ENCODE assay signal across 25 cellular contexts in the genomic region with DNA sequence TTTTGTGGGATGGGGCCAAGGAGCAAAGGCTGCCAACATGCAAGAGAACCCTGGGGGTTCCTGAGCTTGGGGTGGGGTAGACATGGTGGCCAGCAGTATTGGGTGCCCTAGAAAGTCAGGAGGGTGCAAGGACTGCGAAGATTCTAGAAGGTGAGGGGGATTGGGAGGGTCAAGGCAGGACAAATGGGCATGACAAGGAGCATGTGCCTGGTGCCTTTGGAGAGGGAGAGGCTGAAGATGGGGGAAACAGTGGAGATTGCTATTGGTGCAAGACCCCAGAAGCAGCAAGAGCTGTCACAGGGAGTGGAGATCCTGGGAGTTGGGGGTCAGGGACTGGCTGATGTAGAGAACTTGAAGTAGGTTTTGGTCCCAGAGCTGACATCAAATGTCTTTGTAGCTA. TPM values are rescaled to one million over a fixed set of nuclear protein-coding genes. Genes with fewer than 3 reads are reported as not detected.
A peak's percentile ranks its signal among the peaks of the same experiment; 100 is the strongest.
DNase-seq lines count a peak whose midpoint lies in the region; ATAC-seq and TF ChIP-seq lines count a peak whose summit lies in the region.
"Had no signal": no experiment of that assay in that cellular context is flagged by ENCODE, and none has a peak within 500 bp of the region (broad histone marks: within the 10 kb centered on the region; RNA-seq: fewer than 3 reads in every experiment).

No MANE protein-coding gene starts in this region.

- TF ChIP-seq CTCF in OCI-LY7 (conservative IDR thresholded peaks at IDR 0.05; ENCODE audit: low read length), result no peak
- TF ChIP-seq CTCF in coronary artery (IDR thresholded peaks at IDR 0.05), result no peak
- no peak for TF ChIP-seq CTCF in neural progenitor cell (IDR thresholded peaks at IDR 0.05)

- no peak overlapping the region for H3K4me3 Mint-ChIP-seq in activated naive CD4-positive, alpha-beta T cell treated with anti-CD3 and anti-CD28 coated beads, Interleukin-2, amount 10 ng/mL, durations not matched to agents 7 days and 5 days
- H3K4me3 Mint-ChIP-seq in stimulated activated naive B cell treated with anti-CD40 and anti-IgM and Interleukin-4, amounts not matched to agents 10 μg/mL and 1 μg/mL and 100 μg/mL, for 72 hours, result no peak overlapping the region
- H3K4me3 Mint-ChIP-seq in neural progenitor cell, result no peak overlapping the region
- H3K4me3 Mint-ChIP-seq: activated CD4-positive, alpha-beta memory T cell treated with anti-CD3 and anti-CD28 coated beads for 36 hours; activated T-cell treated with anti-CD3 and anti-CD28 coated beads, Interleukin-2, amount 50 U/mL, for 4 hours had no signal

- H3K4me3 ChIP-seq in OCI-LY7 (ENCODE audit: low read depth, low read length, poor library complexity, severe bottlenecking) (no peak overlapping the region), coronary artery (no peak overlapping the region), neural progenitor cell (no peak overlapping the region)
- H3K4me3 ChIP-seq: adrenal gland, GM23248, mucosa of descending colon, suprapubic skin, vagina had no signal

- POLR2A ChIA-PET in OCI-LY7 (lab: Charles Lee), result interaction anchor here (1.4 kb wide), 1 partner anchor 22 kb away, joined by 6 read pairs; no protein-coding TSS in a partner anchor

- H3K27me3 Mint-ChIP-seq in activated naive CD4-positive, alpha-beta T cell treated with anti-CD3 and anti-CD28 coated beads, Interleukin-2, amount 10 ng/mL, durations not matched to agents 7 days and 5 days, result no peaks in the 10 kb centered on the region
- no peaks in the 10 kb centered on the region for H3K27me3 Mint-ChIP-seq in stimulated activated naive B cell treated with anti-CD40 and anti-IgM and Interleukin-4, amounts not matched to agents 10 μg/mL and 1 μg/mL and 100 μg/mL, for 72 hours
- H3K27me3 Mint-ChIP-seq in neural progenitor cell (ENCODE audit: insufficient read depth, low read depth), result no peaks in the 10 kb centered on the region
- H3K27me3 Mint-ChIP-seq: activated CD4-positive, alpha-beta memory T cell treated with anti-CD3 and anti-CD28 coated beads for 36 hours had no signal

- CTCF ChIA-PET in activated naive CD4-positive, alpha-beta T cell treated with anti-CD3 and anti-CD28 coated beads, Interleukin-2, amount 10 ng/mL, durations not matched to agents 7 days and 5 days (lab: Charles Lee), result no interaction called here
- CTCF ChIA-PET in OCI-LY7 (lab: Charles Lee; ENCODE audit: unreplicated experiment), result no interaction called here

- DNase-seq in activated naive CD4-positive, alpha-beta T cell treated with anti-CD3 and anti-CD28 coated beads, Interleukin-2, amount 10 ng/mL, durations not matched to agents 7 days and 5 days, result no peak
- DNase-seq in activated naive CD4-positive, alpha-beta T cell treated with Interleukin-2 at 50 U/mL for 16 hours, result no peak
- DNase-seq in OCI-LY7 (ENCODE audit: low spot score), result no peak
- DNase-seq in coronary artery (ENCODE audit: low spot score), result no peak
- DNase-seq in stimulated activated naive B cell treated with anti-CD40 and anti-IgM and Interleukin-4, amounts not matched to agents 10 μg/mL and 1 μg/mL and 100 μg/mL, for 72 hours, result no peak
- no peak for DNase-seq in neural progenitor cell (ENCODE audit: low spot score)
- no peak for DNase-seq in nucleus accumbens (lab: John Stamatoyannopoulos, UW)
- DNase-seq in mesenteric fat pad (ENCODE audit: low spot score), result no peak
- DNase-seq: activated CD4-positive, alpha-beta memory T cell treated with anti-CD3 and anti-CD28 coated beads for 36 hours; activated T-cell treated with anti-CD3 and anti-CD28 coated beads, Interleukin-2, amount 50 U/mL, for 4 hours; central memory CD4-positive, alpha-beta T cell; DMS153; GM23248; hypothalamus; mucosa of descending colon; NCI-H146; NCI-H82; retina; Right ventricle myocardium superior; SW 1271 had no signal

- H3K4me1 ChIP-seq in OCI-LY7 (ENCODE audit: insufficient read depth, low read length, poor library complexity, severe bottlenecking) (peaks cover 59% of the 10 kb centered on the region), neural progenitor cell (peaks cover 78% of the 10 kb centered on the region)

- H4K20me1 ChIP-seq in OCI-LY7 (ENCODE audit: insufficient read depth, low read length) (peaks cover 86% of the 10 kb centered on the region), neural progenitor cell (ENCODE audit: low read depth) (peaks cover 100% of the 10 kb centered on the region)

- peaks cover 25% of the 10 kb centered on the region for H3F3A ChIP-seq in neural progenitor cell (ENCODE audit: low read depth)

- H3K4me2 ChIP-seq in OCI-LY7 (ENCODE audit: low read length), result peak overlapping the region; percentile 92; the same call in 1 of the 2 replicates
- H3K4me2 ChIP-seq in neural progenitor cell, result no peak overlapping the region

- BruUV-seq in OCI-LY7 (replicated peaks; lab: Mats Ljungman, UMichigan), result no TSS peak

- H3K4me1 Mint-ChIP-seq in activated naive CD4-positive, alpha-beta T cell treated with anti-CD3 and anti-CD28 coated beads, Interleukin-2, amount 10 ng/mL, durations not matched to agents 7 days and 5 days, result peaks cover 82% of the 10 kb centered on the region
- peaks cover 60 to 93% of the 10 kb centered on the region in 2 donors for H3K4me1 Mint-ChIP-seq in stimulated activated naive B cell treated with anti-CD40 and anti-IgM and Interleukin-4, amounts not matched to agents 10 μg/mL and 1 μg/mL and 100 μg/mL, for 72 hours
- H3K4me1 Mint-ChIP-seq in neural progenitor cell, result peaks cover 19% of the 10 kb centered on the region

- no peak overlapping the region for H3K27ac ChIP-seq in OCI-LY7 (ENCODE audit: low read depth, low read length, poor library complexity, severe bottlenecking)
- peak overlapping the region; percentile 54 to 85 for H3K27ac ChIP-seq in coronary artery
- no peak overlapping the region for H3K27ac ChIP-seq in neural progenitor cell
- H3K27ac ChIP-seq: adrenal gland, GM23248, suprapubic skin, vagina had no signal

- peak overlapping the region; percentile 8 for H3K27ac Mint-ChIP-seq in activated naive CD4-positive, alpha-beta T cell treated with anti-CD3 and anti-CD28 coated beads, Interleukin-2, amount 10 ng/mL, durations not matched to agents 7 days and 5 days
- H3K27ac Mint-ChIP-seq in stimulated activated naive B cell treated with anti-CD40 and anti-IgM and Interleukin-4, amounts not matched to agents 10 μg/mL and 1 μg/mL and 100 μg/mL, for 72 hours, result peak overlapping the region; percentile 48
- no peak overlapping the region for H3K27ac Mint-ChIP-seq in neural progenitor cell

- intact Hi-C loops in OCI-LY7 (cut with micrococcal nuclease; ENCODE audit: unreplicated experiment), result no loop called here

- H3K27me3 ChIP-seq in neural progenitor cell, result no peaks in the 10 kb centered on the region
- H3K27me3 ChIP-seq: adrenal gland, suprapubic skin, vagina had no signal

- peaks cover 2% of the 10 kb centered on the region for H3K9me3 Mint-ChIP-seq in activated naive CD4-positive, alpha-beta T cell treated with anti-CD3 and anti-CD28 coated beads, Interleukin-2, amount 10 ng/mL, durations not matched to agents 7 days and 5 days
- H3K9me3 Mint-ChIP-seq in stimulated activated naive B cell treated with anti-CD40 and anti-IgM and Interleukin-4, amounts not matched to agents 10 μg/mL and 1 μg/mL and 100 μg/mL, for 72 hours, result no peaks in the 10 kb centered on the region
- H3K9me3 Mint-ChIP-seq in neural progenitor cell, result peaks cover 9% of the 10 kb centered on the region
- H3K9me3 Mint-ChIP-seq: activated CD4-positive, alpha-beta memory T cell treated with anti-CD3 and anti-CD28 coated beads for 36 hours; activated T-cell treated with anti-CD3 and anti-CD28 coated beads, Interleukin-2, amount 50 U/mL, for 4 hours; CD14-positive monocyte had no signal

- H2AFZ ChIP-seq in OCI-LY7 (ENCODE audit: low read length) (no peak overlapping the region), neural progenitor cell (replicated peaks) (no peak overlapping the region)
- H2AFZ ChIP-seq: GM23248 had no signal

- ATAC-seq in stimulated activated naive B cell treated with anti-CD40 and anti-IgM and Interleukin-4, amounts not matched to agents 10 μg/mL and 1 μg/mL and 100 μg/mL, for 72 hours (replicated peaks), result no peak
- ATAC-seq: activated T-cell treated with anti-CD3 and anti-CD28 coated beads, Interleukin-2, amount 50 U/mL, for 4 hours; esophagus mucosa; mucosa of descending colon had no signal

- no peak overlapping the region for H3K9ac ChIP-seq in neural progenitor cell
- H3K9ac ChIP-seq: GM23248 had no signal

- H3K9me3 ChIP-seq in OCI-LY7 (ENCODE audit: low read length) (no peaks in the 10 kb centered on the region), neural progenitor cell (ENCODE audit: low read depth) (no peaks in the 10 kb centered on the region)
- H3K9me3 ChIP-seq: adrenal gland, mucosa of descending colon, suprapubic skin, vagina had no signal

- no peaks in the 10 kb centered on the region for H3K9me2 ChIP-seq in OCI-LY7 (ENCODE audit: insufficient read depth, low read length)

- H3K36me3 Mint-ChIP-seq in activated naive CD4-positive, alpha-beta T cell treated with anti-CD3 and anti-CD28 coated beads, Interleukin-2, amount 10 ng/mL, durations not matched to agents 7 days and 5 days, result peaks cover 37% of the 10 kb centered on the region
- peaks cover 16 to 35% of the 10 kb centered on the region in 2 donors for H3K36me3 Mint-ChIP-seq in stimulated activated naive B cell treated with anti-CD40 and anti-IgM and Interleukin-4, amounts not matched to agents 10 μg/mL and 1 μg/mL and 100 μg/mL, for 72 hours
- peaks cover 11% of the 10 kb centered on the region for H3K36me3 Mint-ChIP-seq in neural progenitor cell

- peaks cover 85% of the 10 kb centered on the region for H3K36me3 ChIP-seq in OCI-LY7 (ENCODE audit: insufficient read depth, low read length)
- H3K36me3 ChIP-seq in neural progenitor cell, result peaks cover 4% of the 10 kb centered on the region
- H3K36me3 ChIP-seq: adrenal gland, suprapubic skin, vagina had no signal

- peaks cover 100% of the 10 kb centered on the region for H3K79me2 ChIP-seq in OCI-LY7 (ENCODE audit: insufficient read depth, low read depth, low read length)
- H3K79me2 ChIP-seq in neural progenitor cell (ENCODE audit: low read depth), result peaks cover 100% of the 10 kb centered on the region

RNA-seq across cellular contexts. Expression of a gene that starts 7.5 kb away (rescaled TPM):
- total RNA-seq in OCI-LY7 (2014; rRNA removed; shearing (Covaris generic)), result 63.0 and 65.8 TPM in 2 replicates
- total RNA-seq in OCI-LY7 (2022), result 47.9 and 51.1 TPM in 2 replicates
- 51.9 and 73.2 TPM in 2 replicates for total RNA-seq in neural progenitor cell (ENCODE audit: low replicate concordance)
- total RNA-seq in mesenteric fat pad, result 21.9 TPM

Comparison
In these comparisons a context has a peak if more than half of its experiments do, and no peak if none do; other contexts are left out.
1. H3K27ac ChIP-seq: peak in coronary artery (2 of 2); none in OCI-LY7 (single experiment) and neural progenitor cell (single experiment).